21 cellular contexts compared by ENCODE assay signal in the genomic region with DNA sequence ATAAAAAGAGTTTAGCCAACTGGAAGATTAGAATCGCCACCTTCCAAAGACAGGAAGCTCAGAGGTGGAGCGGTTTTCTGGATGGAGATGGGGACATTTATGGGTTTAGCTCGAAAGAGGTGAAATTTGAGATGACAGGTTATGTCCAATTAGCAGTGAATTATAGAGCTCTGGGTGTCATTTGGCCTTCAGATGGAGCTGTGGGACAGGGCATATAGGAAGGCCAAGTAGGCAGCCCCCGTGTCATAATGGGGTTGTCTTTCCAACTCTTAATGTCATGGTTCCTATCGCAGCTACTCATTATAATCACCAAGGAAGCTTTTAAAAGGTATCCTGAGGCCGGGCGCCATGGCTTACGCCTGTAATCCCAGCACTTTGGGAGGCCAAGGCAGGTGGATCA. TPM values are rescaled to one million over a fixed set of nuclear protein-coding genes. Genes with fewer than 3 reads are reported as not detected.
A peak's percentile ranks its signal among the peaks of the same experiment; 100 is the strongest.
DNase-seq lines count a peak whose midpoint lies in the region; ATAC-seq and TF ChIP-seq lines count a peak whose summit lies in the region.
"Had no signal": no experiment of that assay in that cellular context is flagged by ENCODE, and none has a peak within 500 bp of the region (broad histone marks: within the 10 kb centered on the region; RNA-seq: fewer than 3 reads in every experiment).

No MANE protein-coding gene starts in this region.

- H3K27me3 Mint-ChIP-seq in naive thymus-derived CD8-positive, alpha-beta T cell, result peaks cover 0 to 4% (median 3%) of the 10 kb centered on the region in 5 donors

- no peak for ATAC-seq in naive thymus-derived CD8-positive, alpha-beta T cell
- ATAC-seq: stimulated activated naive CD8-positive, alpha-beta T cell treated with anti-CD3 and anti-CD28 coated beads, Interleukin-15, Interleukin-2, amounts not matched to agents 100 U/mL and 50 U/mL, for 24 hours had no signal

- TF ChIP-seq RAD21 in liver (IDR thresholded peaks at IDR 0.05), result peak; percentile 24 to 43

- H3K4me3 Mint-ChIP-seq in naive thymus-derived CD8-positive, alpha-beta T cell, result no peak overlapping the region
- H3K4me3 Mint-ChIP-seq: activated B cell treated with CpG ODN at 0.5 μM for 24 hours; activated CD4-positive, alpha-beta memory T cell treated with anti-CD3 and anti-CD28 coated beads, Interleukin-2, amount 10 ng/mL, durations not matched to agents 7 days and 5 days; activated naive CD8-positive, alpha-beta T cell treated with anti-CD3 and anti-CD28 coated beads, Interleukin-2, amount 10 ng/mL, durations not matched to agents 7 days and 5 days had no signal

- H3K36me3 Mint-ChIP-seq in naive thymus-derived CD8-positive, alpha-beta T cell, result no peaks in the 10 kb centered on the region
- H3K36me3 Mint-ChIP-seq: activated naive CD8-positive, alpha-beta T cell treated with anti-CD3 and anti-CD28 coated beads, Interleukin-2, amount 10 ng/mL, durations not matched to agents 7 days and 5 days had no signal

- no peak overlapping the region for H3K27ac ChIP-seq in liver (ENCODE audit: low read depth in 1 of 2, low read length in 2 of 2)
- H3K27ac ChIP-seq: BLaER1, dorsolateral prefrontal cortex, sigmoid colon had no signal

- no peaks in the 10 kb centered on the region for H3K9me3 ChIP-seq in liver (ENCODE audit: control insufficient read depth in 4 of 4, low read length in 3 of 4)
- H3K9me3 ChIP-seq: BLaER1, HAP-1, sigmoid colon had no signal

- H3K4me1 ChIP-seq in liver (ENCODE audit: control insufficient read depth in 4 of 4, insufficient read depth in 4 of 4, low read length in 3 of 4), result peaks cover 3 to 18% (median 13%) of the 10 kb centered on the region in 4 donors
- H3K4me1 ChIP-seq: HAP-1 had no signal

- WGBS in liver, result 97% methylated on average over 8 of the region's 8 CpGs

- no peak for TF ChIP-seq CTCF in liver (IDR thresholded peaks at IDR 0.05; ENCODE audit: low read depth, low read length, missing input control)

- H3K27ac Mint-ChIP-seq in naive thymus-derived CD8-positive, alpha-beta T cell, result no peak overlapping the region
- H3K27ac Mint-ChIP-seq: activated B cell treated with CpG ODN at 0.5 μM for 24 hours; activated CD4-positive, alpha-beta memory T cell treated with anti-CD3 and anti-CD28 coated beads, Interleukin-2, amount 10 ng/mL, durations not matched to agents 7 days and 5 days; activated naive CD8-positive, alpha-beta T cell treated with anti-CD3 and anti-CD28 coated beads, Interleukin-2, amount 10 ng/mL, durations not matched to agents 7 days and 5 days had no signal

- in situ Hi-C loops in SK-MEL-5 (cut with HindIII; ENCODE audit: low pct_unique_long_range_greater_than_20kb, low sequenced_read_pairs), result no loop called here

- DNase-seq in NCI-H82 (lab: John Stamatoyannopoulos, UW) (peak; percentile 25), NCI-H82 treated with DMSO at 0.1 percent for 48 hours (lab: John Stamatoyannopoulos, UW; ENCODE audit: unreplicated experiment) (no peak), NAMALWA (ENCODE audit: low spot score) (peak; percentile 48), SK-MEL-5 (ENCODE audit: low read depth, low spot score) (peak; percentile 40), T-helper 9 cell (no peak), putamen (ENCODE audit: low spot score) (no peak)
- DNase-seq in naive thymus-derived CD8-positive, alpha-beta T cell, result no peak
- DNase-seq: activated B cell treated with CpG ODN at 0.5 μM for 24 hours; activated CD4-positive, alpha-beta memory T cell treated with anti-CD3 and anti-CD28 coated beads, Interleukin-2, amount 10 ng/mL, durations not matched to agents 7 days and 5 days; activated naive CD8-positive, alpha-beta T cell treated with anti-CD3 and anti-CD28 coated beads, Interleukin-2, amount 10 ng/mL, durations not matched to agents 7 days and 5 days; central memory CD4-positive, alpha-beta T cell; DND-41; dorsolateral prefrontal cortex; head of caudate nucleus; NCI-H1436; sigmoid colon; stimulated activated CD4-positive, alpha-beta T cell treated with anti-CD3 and anti-CD28 coated beads, Interleukin-15, amount 100 ng/mL, for 24 hours; stimulated activated naive CD8-positive, alpha-beta T cell treated with anti-CD3 and anti-CD28 coated beads, Interleukin-15, Interleukin-2, amounts not matched to agents 100 U/mL and 50 U/mL, for 24 hours had no signal

- no peaks in the 10 kb centered on the region for H3K27me3 ChIP-seq in liver (ENCODE audit: control insufficient read depth in 4 of 4, insufficient read depth in 4 of 4, low read length in 3 of 4)
- H3K27me3 ChIP-seq: BLaER1, dorsolateral prefrontal cortex, sigmoid colon had no signal

- no peaks in the 10 kb centered on the region for H3K9me3 Mint-ChIP-seq in naive thymus-derived CD8-positive, alpha-beta T cell
- H3K9me3 Mint-ChIP-seq: activated B cell treated with CpG ODN at 0.5 μM for 24 hours; activated CD4-positive, alpha-beta memory T cell treated with anti-CD3 and anti-CD28 coated beads, Interleukin-2, amount 10 ng/mL, durations not matched to agents 7 days and 5 days; activated naive CD8-positive, alpha-beta T cell treated with anti-CD3 and anti-CD28 coated beads, Interleukin-2, amount 10 ng/mL, durations not matched to agents 7 days and 5 days had no signal

- peaks cover 0 to 5% (median under 1%) of the 10 kb centered on the region in 4 donors for H3K4me1 Mint-ChIP-seq in naive thymus-derived CD8-positive, alpha-beta T cell
- H3K4me1 Mint-ChIP-seq: activated B cell treated with CpG ODN at 0.5 μM for 24 hours; activated naive CD8-positive, alpha-beta T cell treated with anti-CD3 and anti-CD28 coated beads, Interleukin-2, amount 10 ng/mL, durations not matched to agents 7 days and 5 days had no signal

- POLR2A ChIA-PET in naive thymus-derived CD8-positive, alpha-beta T cell (lab: Charles Lee), result no interaction called here

- no peaks in the 10 kb centered on the region for H3K36me3 ChIP-seq in liver (ENCODE audit: control insufficient read depth in 4 of 4, insufficient read depth in 3 of 4, low read depth in 1 of 4, low read length in 3 of 4)
- H3K36me3 ChIP-seq: BLaER1, HAP-1, sigmoid colon had no signal

- H3K9ac ChIP-seq in liver (ENCODE audit: low read depth in 1 of 2, low read length in 2 of 2), result no peak overlapping the region
- H3K9ac ChIP-seq: BLaER1 had no signal

- H3K4me3 ChIP-seq in liver (ENCODE audit: low read depth in 1 of 3, low read length in 3 of 3), result no peak overlapping the region
- H3K4me3 ChIP-seq: BLaER1, dorsolateral prefrontal cortex, HAP-1, sigmoid colon had no signal

TF ChIP-seq in liver, 16 proteins besides CTCF, POLR2A, EP300 and RAD21:
- TF ChIP-seq, protein P1, sequence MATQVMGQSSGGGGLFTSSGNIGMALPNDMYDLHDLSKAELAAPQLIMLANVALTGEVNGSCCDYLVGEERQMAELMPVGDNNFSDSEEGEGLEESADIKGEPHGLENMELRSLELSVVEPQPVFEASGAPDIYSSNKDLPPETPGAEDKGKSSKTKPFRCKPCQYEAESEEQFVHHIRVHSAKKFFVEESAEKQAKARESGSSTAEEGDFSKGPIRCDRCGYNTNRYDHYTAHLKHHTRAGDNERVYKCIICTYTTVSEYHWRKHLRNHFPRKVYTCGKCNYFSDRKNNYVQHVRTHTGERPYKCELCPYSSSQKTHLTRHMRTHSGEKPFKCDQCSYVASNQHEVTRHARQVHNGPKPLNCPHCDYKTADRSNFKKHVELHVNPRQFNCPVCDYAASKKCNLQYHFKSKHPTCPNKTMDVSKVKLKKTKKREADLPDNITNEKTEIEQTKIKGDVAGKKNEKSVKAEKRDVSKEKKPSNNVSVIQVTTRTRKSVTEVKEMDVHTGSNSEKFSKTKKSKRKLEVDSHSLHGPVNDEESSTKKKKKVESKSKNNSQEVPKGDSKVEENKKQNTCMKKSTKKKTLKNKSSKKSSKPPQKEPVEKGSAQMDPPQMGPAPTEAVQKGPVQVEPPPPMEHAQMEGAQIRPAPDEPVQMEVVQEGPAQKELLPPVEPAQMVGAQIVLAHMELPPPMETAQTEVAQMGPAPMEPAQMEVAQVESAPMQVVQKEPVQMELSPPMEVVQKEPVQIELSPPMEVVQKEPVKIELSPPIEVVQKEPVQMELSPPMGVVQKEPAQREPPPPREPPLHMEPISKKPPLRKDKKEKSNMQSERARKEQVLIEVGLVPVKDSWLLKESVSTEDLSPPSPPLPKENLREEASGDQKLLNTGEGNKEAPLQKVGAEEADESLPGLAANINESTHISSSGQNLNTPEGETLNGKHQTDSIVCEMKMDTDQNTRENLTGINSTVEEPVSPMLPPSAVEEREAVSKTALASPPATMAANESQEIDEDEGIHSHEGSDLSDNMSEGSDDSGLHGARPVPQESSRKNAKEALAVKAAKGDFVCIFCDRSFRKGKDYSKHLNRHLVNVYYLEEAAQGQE (IDR thresholded peaks at IDR 0.05), result no peak
TF ChIP-seq in liver: peak in this region for 0.

RNA-seq across cellular contexts. Expression of gene EEPD1, which starts 21.0 kb away (rescaled TPM):
- total RNA-seq in SK-MEL-5 (2014; rRNA removed; shearing (Covaris generic)), result 28.5 and 36.7 TPM in 2 replicates
- polyA plus RNA-seq in SK-MEL-5 (2015; cell fraction: cytosol; rRNA removed), result 25.6 and 40.1 TPM in 2 replicates
- polyA plus RNA-seq in SK-MEL-5 (2015; cell fraction: nucleus; rRNA removed), result 6.8 and 15.1 TPM in 2 replicates
- 10 to 100 TPM in 1 of 2 donors, 1 to 10 TPM in 1; 2.3 to 12.3 TPM for total RNA-seq in liver
- 1 to 10 TPM; 6.8 to 7.5 TPM for polyA plus RNA-seq in liver
- 1 to 10 TPM in 1 of 2 experiments, under 1 TPM in 1; 0.86 to 1.2 TPM for total RNA-seq in naive thymus-derived CD8-positive, alpha-beta T cell
- 1 to 10 TPM; 3.6 to 6.3 (median 5.1) TPM for polyA plus RNA-seq in naive thymus-derived CD8-positive, alpha-beta T cell

Comparison
In these comparisons a context has a peak if more than half of its experiments do, and no peak if none do; other contexts are left out.
1. DNase-seq: peak in NCI-H82 (single experiment), NAMALWA (single experiment) and SK-MEL-5 (single experiment); none in NCI-H82 treated with DMSO at 0.1 percent for 48 hours (single experiment), T-helper 9 cell (single experiment), putamen (single experiment) and naive thymus-derived CD8-positive, alpha-beta T cell (0 of 10).